Comparison of ENCODE assay signal across 9 cellular contexts in genomic region chr6:111712398-111712797, GRCh38.
A peak's percentile ranks its signal among the peaks of the same experiment; 100 is the strongest.
DNase-seq lines count a peak whose midpoint lies in the region; ATAC-seq and TF ChIP-seq lines count a peak whose summit lies in the region.
"Had no signal": no experiment of that assay in that cellular context is flagged by ENCODE, and none has a peak within 500 bp of the region (broad histone marks: within the 10 kb centered on the region; RNA-seq: fewer than 3 reads in every experiment).

No MANE protein-coding gene starts in this region.

- POLR2A ChIA-PET in activated naive CD8-positive, alpha-beta T cell treated with anti-CD3 and anti-CD28 coated beads, Interleukin-2, amount 10 ng/mL, durations not matched to agents 7 days and 5 days (lab: Charles Lee): no interaction called here

- peaks cover 37% of the 10 kb centered on the region for H3K4me1 Mint-ChIP-seq in activated naive CD8-positive, alpha-beta T cell treated with anti-CD3 and anti-CD28 coated beads, Interleukin-2, amount 10 ng/mL, durations not matched to agents 7 days and 5 days

- intact Hi-C loops in heart left ventricle (cut with DNase I) (loop anchor here in 5 of 10 donors (2.0 to 10.0 kb wide), 4 partner anchors 52 to 162 kb away; partner anchors contain the start of gene FYN (in 5 of the 5)), spleen (cut with DNase I; ENCODE audit: low total_unique reads) (loop anchor here (5.0 kb wide), 1 partner anchor 330 kb away; no protein-coding TSS in a partner anchor)

- no peaks in the 10 kb centered on the region for H3K27me3 Mint-ChIP-seq in activated naive CD8-positive, alpha-beta T cell treated with anti-CD3 and anti-CD28 coated beads, Interleukin-2, amount 10 ng/mL, durations not matched to agents 7 days and 5 days
- H3K27me3 Mint-ChIP-seq: IgD-negative memory B cell had no signal

- 32 to 50% (median 39%) methylated on average over 4 of the region's 4 CpGs for WGBS in heart left ventricle, 4 donors
- 71 to 93% (median 86%) methylated on average over 4 of the region's 4 CpGs for WGBS in spleen, 5 donors

- H3K4me3 Mint-ChIP-seq in activated naive CD8-positive, alpha-beta T cell treated with anti-CD3 and anti-CD28 coated beads, Interleukin-2, amount 10 ng/mL, durations not matched to agents 7 days and 5 days: no peak overlapping the region
- H3K4me3 Mint-ChIP-seq: IgD-negative memory B cell had no signal

- peak; percentile 30 for DNase-seq in M059J (ENCODE audit: low read depth)
- DNase-seq in activated naive CD8-positive, alpha-beta T cell treated with anti-CD3 and anti-CD28 coated beads, Interleukin-2, amount 10 ng/mL, durations not matched to agents 7 days and 5 days: no peak
- DNase-seq in heart left ventricle: peak in 3 of 5 donors; percentile 50 to 71 (median 63)
- DNase-seq in spleen: no peak
- DNase-seq in NOMO-1 treated with dmso at 0.1 percent for 144 hours (lab: John Stamatoyannopoulos, UW; ENCODE audit: unreplicated experiment): no peak
- DNase-seq in stimulated activated CD4-positive, alpha-beta T cell treated with anti-CD3 and anti-CD28 coated beads, Interleukin-12 subunit alpha, Interleukin-12 subunit beta, amount 100 ng/mL, for 4 hours: no peak
- no peak for DNase-seq in SW 1271 (lab: John Stamatoyannopoulos, UW)

- peaks cover 18% of the 10 kb centered on the region for H3K36me3 Mint-ChIP-seq in activated naive CD8-positive, alpha-beta T cell treated with anti-CD3 and anti-CD28 coated beads, Interleukin-2, amount 10 ng/mL, durations not matched to agents 7 days and 5 days
- H3K36me3 Mint-ChIP-seq: IgD-negative memory B cell had no signal

- H3K36me3 ChIP-seq in heart left ventricle (peaks cover 0 to 50% (median 32%) of the 10 kb centered on the region in 9 donors), spleen (peaks cover 0 to 71% (median 27%) of the 10 kb centered on the region in 6 donors)
- H3K36me3 ChIP-seq: HAP-1 had no signal

- ATAC-seq in activated naive CD8-positive, alpha-beta T cell treated with anti-CD3 and anti-CD28 coated beads, Interleukin-2, amount 10 ng/mL, durations not matched to agents 7 days and 5 days (ENCODE audit: low read depth): no peak
- ATAC-seq in heart left ventricle: peak; percentile 63 to 82 (median 80)

- no peak for TF ChIP-seq POLR2A in heart left ventricle (IDR thresholded peaks at IDR 0.05)
- TF ChIP-seq POLR2A in spleen (IDR thresholded peaks at IDR 0.05): no peak

- no peak overlapping the region for H3K4me3 ChIP-seq in heart left ventricle
- no peak overlapping the region for H3K4me3 ChIP-seq in spleen
- H3K4me3 ChIP-seq: HAP-1 had no signal

- peak overlapping the region; percentile 54 for H3K27ac Mint-ChIP-seq in activated naive CD8-positive, alpha-beta T cell treated with anti-CD3 and anti-CD28 coated beads, Interleukin-2, amount 10 ng/mL, durations not matched to agents 7 days and 5 days
- H3K27ac Mint-ChIP-seq: IgD-negative memory B cell had no signal

- TF ChIP-seq CTCF in heart left ventricle (IDR thresholded peaks at IDR 0.05) (no peak), spleen (IDR thresholded peaks at IDR 0.05 in 8 of 11, conservative IDR thresholded peaks at IDR 0.05 in 3 of 11) (no peak)

- no peaks in the 10 kb centered on the region for H3K9me3 Mint-ChIP-seq in activated naive CD8-positive, alpha-beta T cell treated with anti-CD3 and anti-CD28 coated beads, Interleukin-2, amount 10 ng/mL, durations not matched to agents 7 days and 5 days
- H3K9me3 Mint-ChIP-seq: IgD-negative memory B cell had no signal

- H3K4me1 ChIP-seq in heart left ventricle: peaks cover 3 to 50% (median 30%) of the 10 kb centered on the region in 12 donors
- peaks cover 9 to 76% (median 28%) of the 10 kb centered on the region in 6 donors for H3K4me1 ChIP-seq in spleen

- H3K27me3 ChIP-seq in heart left ventricle (no peaks in the 10 kb centered on the region), spleen (replicated peaks in 1 of 7) (no peaks in the 10 kb centered on the region)

- H3K9me3 ChIP-seq in heart left ventricle (no peaks in the 10 kb centered on the region), spleen (no peaks in the 10 kb centered on the region)
- H3K9me3 ChIP-seq: HAP-1 had no signal

- peak overlapping the region; percentile 19 to 66 (median 56) for H3K27ac ChIP-seq in heart left ventricle
- H3K27ac ChIP-seq in spleen: peak overlapping the region in 6 of 8 donors; percentile 47 to 71 (median 57)

Comparison
In these comparisons a context has a peak if more than half of its experiments do, and no peak if none do; other contexts are left out.
1. DNase-seq: peak in M059J (single experiment) and heart left ventricle (3 of 5); none in activated naive CD8-positive, alpha-beta T cell treated with anti-CD3 and anti-CD28 coated beads, Interleukin-2, amount 10 ng/mL, durations not matched to agents 7 days and 5 days (single experiment), spleen (single experiment), NOMO-1 treated with dmso at 0.1 percent for 144 hours (single experiment), stimulated activated CD4-positive, alpha-beta T cell treated with anti-CD3 and anti-CD28 coated beads, Interleukin-12 subunit alpha, Interleukin-12 subunit beta, amount 100 ng/mL, for 4 hours (single experiment) and SW 1271 (0 of 2).